Comparison of ENCODE assay signal across 1 cellular context in the genomic region with DNA sequence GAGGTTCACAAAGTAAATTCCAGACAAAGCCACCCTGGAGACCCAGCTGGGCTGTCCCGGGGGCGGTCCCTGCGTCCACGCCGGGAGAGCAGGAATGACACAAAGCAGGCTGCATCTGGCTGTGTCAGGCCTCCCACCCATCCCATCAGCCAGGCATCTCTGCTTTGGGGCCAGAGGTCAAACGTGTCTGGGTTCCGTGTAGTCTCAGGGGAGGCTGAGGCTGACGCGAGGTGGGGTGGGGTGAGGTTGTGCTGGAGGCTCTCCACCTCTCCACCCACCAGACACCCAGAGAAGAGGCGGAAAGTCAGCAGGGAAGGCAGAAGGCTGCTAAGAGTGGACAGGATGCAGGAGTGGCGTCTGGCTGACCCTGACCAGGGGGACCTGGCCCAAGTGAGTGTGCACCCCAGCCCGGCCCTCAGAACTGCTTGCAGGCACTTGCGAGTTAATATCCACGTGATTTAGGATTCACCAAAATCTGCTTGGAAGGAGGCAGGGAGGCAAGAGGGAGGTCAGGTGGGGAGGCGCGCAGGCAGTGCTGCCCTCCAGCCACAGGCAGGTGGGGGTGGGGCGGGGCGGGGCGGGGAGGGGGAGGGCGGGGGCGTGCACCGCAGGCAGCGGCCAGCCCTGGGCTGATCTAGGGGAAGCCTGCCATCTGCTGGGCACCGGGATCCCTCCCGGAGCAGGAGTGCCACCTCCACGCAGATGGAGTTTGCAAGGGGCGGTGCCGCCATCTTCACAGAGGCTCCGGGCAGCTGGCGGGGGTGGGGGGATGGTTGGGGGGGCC.
TF ChIP-seq lines count a peak whose summit lies in the region.

No MANE protein-coding gene starts in this region.

TF ChIP-seq in HepG2, 621 proteins besides CTCF, POLR2A, EP300 and RAD21 (continued from another document and continues in another):
- TF ChIP-seq, protein P1, sequence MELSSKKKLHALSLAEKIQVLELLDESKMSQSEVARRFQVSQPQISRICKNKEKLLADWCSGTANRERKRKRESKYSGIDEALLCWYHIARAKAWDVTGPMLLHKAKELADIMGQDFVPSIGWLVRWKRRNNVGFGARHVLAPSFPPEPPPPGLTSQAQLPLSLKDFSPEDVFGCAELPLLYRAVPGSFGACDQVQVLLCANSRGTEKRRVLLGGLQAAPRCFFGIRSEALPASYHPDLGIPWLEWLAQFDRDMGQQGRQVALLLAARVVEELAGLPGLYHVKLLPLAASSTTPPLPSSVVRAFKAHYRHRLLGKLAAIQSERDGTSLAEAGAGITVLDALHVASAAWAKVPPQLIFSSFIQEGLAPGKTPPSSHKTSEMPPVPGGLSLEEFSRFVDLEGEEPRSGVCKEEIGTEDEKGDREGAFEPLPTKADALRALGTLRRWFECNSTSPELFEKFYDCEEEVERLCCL (CRISPR knock-in tag; IDR thresholded peaks at IDR 0.05; ENCODE audit: borderline replicate concordance): no peak
- no peak for TF ChIP-seq CREB3 (CRISPR knock-in tag; IDR thresholded peaks at IDR 0.05)
- no peak for TF ChIP-seq ZNF766 (CRISPR knock-in tag; IDR thresholded peaks at IDR 0.05; ENCODE audit: borderline replicate concordance)
- no peak for TF ChIP-seq CENPT (CRISPR knock-in tag; IDR thresholded peaks at IDR 0.05; ENCODE audit: low read depth)
- no peak for TF ChIP-seq JARID2 (CRISPR knock-in tag; IDR thresholded peaks at IDR 0.05; ENCODE audit: insufficient replicate concordance)
- no peak for TF ChIP-seq ARNT (IDR thresholded peaks at IDR 0.05)
- TF ChIP-seq, protein P2, sequence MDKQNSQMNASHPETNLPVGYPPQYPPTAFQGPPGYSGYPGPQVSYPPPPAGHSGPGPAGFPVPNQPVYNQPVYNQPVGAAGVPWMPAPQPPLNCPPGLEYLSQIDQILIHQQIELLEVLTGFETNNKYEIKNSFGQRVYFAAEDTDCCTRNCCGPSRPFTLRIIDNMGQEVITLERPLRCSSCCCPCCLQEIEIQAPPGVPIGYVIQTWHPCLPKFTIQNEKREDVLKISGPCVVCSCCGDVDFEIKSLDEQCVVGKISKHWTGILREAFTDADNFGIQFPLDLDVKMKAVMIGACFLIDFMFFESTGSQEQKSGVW (CRISPR knock-in tag; IDR thresholded peaks at IDR 0.05; ENCODE audit: borderline replicate concordance): no peak
- TF ChIP-seq TOE1 (CRISPR knock-in tag; IDR thresholded peaks at IDR 0.05): no peak
- no peak for TF ChIP-seq ZNF317 (CRISPR knock-in tag; IDR thresholded peaks at IDR 0.05)
- peak; percentile 26; the same call in 1 of the 2 replicates for TF ChIP-seq ZSCAN21 (CRISPR knock-in tag; IDR thresholded peaks at IDR 0.05; ENCODE audit: borderline replicate concordance)
- TF ChIP-seq IRF1 (CRISPR knock-in tag; IDR thresholded peaks at IDR 0.05; ENCODE audit: low read depth): no peak
- peak; percentile 7; the same call in 1 of the 2 replicates for TF ChIP-seq ZFP1 (CRISPR knock-in tag; IDR thresholded peaks at IDR 0.05)
- TF ChIP-seq, protein P3, sequence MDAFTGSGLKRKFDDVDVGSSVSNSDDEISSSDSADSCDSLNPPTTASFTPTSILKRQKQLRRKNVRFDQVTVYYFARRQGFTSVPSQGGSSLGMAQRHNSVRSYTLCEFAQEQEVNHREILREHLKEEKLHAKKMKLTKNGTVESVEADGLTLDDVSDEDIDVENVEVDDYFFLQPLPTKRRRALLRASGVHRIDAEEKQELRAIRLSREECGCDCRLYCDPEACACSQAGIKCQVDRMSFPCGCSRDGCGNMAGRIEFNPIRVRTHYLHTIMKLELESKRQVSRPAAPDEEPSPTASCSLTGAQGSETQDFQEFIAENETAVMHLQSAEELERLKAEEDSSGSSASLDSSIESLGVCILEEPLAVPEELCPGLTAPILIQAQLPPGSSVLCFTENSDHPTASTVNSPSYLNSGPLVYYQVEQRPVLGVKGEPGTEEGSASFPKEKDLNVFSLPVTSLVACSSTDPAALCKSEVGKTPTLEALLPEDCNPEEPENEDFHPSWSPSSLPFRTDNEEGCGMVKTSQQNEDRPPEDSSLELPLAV (CRISPR knock-in tag; conservative IDR thresholded peaks at IDR 0.05; ENCODE audit: low read depth): no peak
- TF ChIP-seq TCF7 (IDR thresholded peaks at IDR 0.05; ENCODE audit: low read depth): no peak
- TF ChIP-seq, protein P4, sequence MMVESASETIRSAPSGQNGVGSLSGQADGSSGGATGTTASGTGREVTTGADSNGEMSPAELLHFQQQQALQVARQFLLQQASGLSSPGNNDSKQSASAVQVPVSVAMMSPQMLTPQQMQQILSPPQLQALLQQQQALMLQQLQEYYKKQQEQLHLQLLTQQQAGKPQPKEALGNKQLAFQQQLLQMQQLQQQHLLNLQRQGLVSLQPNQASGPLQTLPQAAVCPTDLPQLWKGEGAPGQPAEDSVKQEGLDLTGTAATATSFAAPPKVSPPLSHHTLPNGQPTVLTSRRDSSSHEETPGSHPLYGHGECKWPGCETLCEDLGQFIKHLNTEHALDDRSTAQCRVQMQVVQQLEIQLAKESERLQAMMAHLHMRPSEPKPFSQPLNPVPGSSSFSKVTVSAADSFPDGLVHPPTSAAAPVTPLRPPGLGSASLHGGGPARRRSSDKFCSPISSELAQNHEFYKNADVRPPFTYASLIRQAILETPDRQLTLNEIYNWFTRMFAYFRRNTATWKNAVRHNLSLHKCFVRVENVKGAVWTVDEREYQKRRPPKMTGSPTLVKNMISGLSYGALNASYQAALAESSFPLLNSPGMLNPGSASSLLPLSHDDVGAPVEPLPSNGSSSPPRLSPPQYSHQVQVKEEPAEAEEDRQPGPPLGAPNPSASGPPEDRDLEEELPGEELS (CRISPR knock-in tag; IDR thresholded peaks at IDR 0.05): no peak
- no peak for TF ChIP-seq SNAI1 (CRISPR knock-in tag; IDR thresholded peaks at IDR 0.05; ENCODE audit: borderline replicate concordance)
- no peak for TF ChIP-seq SSRP1 (CRISPR knock-in tag; IDR thresholded peaks at IDR 0.05)
- TF ChIP-seq HNRNPH1 (optimal IDR thresholded peaks at IDR 0.05; ENCODE audit: low read depth, low read length): peak; percentile 29
- no peak for TF ChIP-seq ZNF24 (IDR thresholded peaks at IDR 0.05)
- no peak for TF ChIP-seq ZNF180 (CRISPR knock-in tag; IDR thresholded peaks at IDR 0.05; ENCODE audit: borderline replicate concordance, low read depth)
- TF ChIP-seq ZNF430 (CRISPR knock-in tag; IDR thresholded peaks at IDR 0.05): no peak
- no peak for TF ChIP-seq SRSF1 (optimal IDR thresholded peaks at IDR 0.05; ENCODE audit: low read depth, low read length)
- no peak for TF ChIP-seq AHR (CRISPR knock-in tag; IDR thresholded peaks at IDR 0.05)
- TF ChIP-seq ZBTB1 (CRISPR knock-in tag; IDR thresholded peaks at IDR 0.05; ENCODE audit: borderline replicate concordance): no peak
- no peak for TF ChIP-seq UBTF (CRISPR knock-in tag; IDR thresholded peaks at IDR 0.05)
- no peak for TF ChIP-seq ZNF598 (CRISPR knock-in tag; IDR thresholded peaks at IDR 0.05; ENCODE audit: borderline replicate concordance)
- TF ChIP-seq ZNF292 (CRISPR knock-in tag; IDR thresholded peaks at IDR 0.05; ENCODE audit: borderline replicate concordance, low read depth): no peak
- TF ChIP-seq ZNF761 (CRISPR knock-in tag; conservative IDR thresholded peaks at IDR 0.05): no peak
- TF ChIP-seq MZF1 (CRISPR knock-in tag; IDR thresholded peaks at IDR 0.05; ENCODE audit: borderline replicate concordance): no peak
- peak; percentile 68; the same call in 1 of the 2 replicates for TF ChIP-seq ZNF749 (CRISPR knock-in tag; IDR thresholded peaks at IDR 0.05; ENCODE audit: borderline replicate concordance)
- TF ChIP-seq DMAP1 (CRISPR knock-in tag; IDR thresholded peaks at IDR 0.05): no peak
- no peak for TF ChIP-seq IKZF4 (CRISPR knock-in tag; IDR thresholded peaks at IDR 0.05; ENCODE audit: borderline replicate concordance, low read depth, not compliant biosample characterization)
- TF ChIP-seq LCORL (IDR thresholded peaks at IDR 0.05): no peak
- TF ChIP-seq LCORL (CRISPR knock-in tag; IDR thresholded peaks at IDR 0.05): no peak
- TF ChIP-seq, protein P5, sequence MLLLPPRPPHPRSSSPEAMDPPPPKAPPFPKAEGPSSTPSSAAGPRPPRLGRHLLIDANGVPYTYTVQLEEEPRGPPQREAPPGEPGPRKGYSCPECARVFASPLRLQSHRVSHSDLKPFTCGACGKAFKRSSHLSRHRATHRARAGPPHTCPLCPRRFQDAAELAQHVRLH (CRISPR knock-in tag; IDR thresholded peaks at IDR 0.05; ENCODE audit: borderline replicate concordance, low read depth): no peak; the same call in 1 of the 2 replicates
- TF ChIP-seq, protein P6, sequence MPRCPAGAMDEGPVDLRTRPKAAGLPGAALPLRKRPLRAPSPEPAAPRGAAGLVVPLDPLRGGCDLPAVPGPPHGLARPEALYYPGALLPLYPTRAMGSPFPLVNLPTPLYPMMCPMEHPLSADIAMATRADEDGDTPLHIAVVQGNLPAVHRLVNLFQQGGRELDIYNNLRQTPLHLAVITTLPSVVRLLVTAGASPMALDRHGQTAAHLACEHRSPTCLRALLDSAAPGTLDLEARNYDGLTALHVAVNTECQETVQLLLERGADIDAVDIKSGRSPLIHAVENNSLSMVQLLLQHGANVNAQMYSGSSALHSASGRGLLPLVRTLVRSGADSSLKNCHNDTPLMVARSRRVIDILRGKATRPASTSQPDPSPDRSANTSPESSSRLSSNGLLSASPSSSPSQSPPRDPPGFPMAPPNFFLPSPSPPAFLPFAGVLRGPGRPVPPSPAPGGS (CRISPR knock-in tag; IDR thresholded peaks at IDR 0.05): 0 out of 2 replicates have a peak, but pooled peaks have one; percentile 3
- no peak for TF ChIP-seq ZNF605 (CRISPR knock-in tag; IDR thresholded peaks at IDR 0.05)
- TF ChIP-seq, protein P7, sequence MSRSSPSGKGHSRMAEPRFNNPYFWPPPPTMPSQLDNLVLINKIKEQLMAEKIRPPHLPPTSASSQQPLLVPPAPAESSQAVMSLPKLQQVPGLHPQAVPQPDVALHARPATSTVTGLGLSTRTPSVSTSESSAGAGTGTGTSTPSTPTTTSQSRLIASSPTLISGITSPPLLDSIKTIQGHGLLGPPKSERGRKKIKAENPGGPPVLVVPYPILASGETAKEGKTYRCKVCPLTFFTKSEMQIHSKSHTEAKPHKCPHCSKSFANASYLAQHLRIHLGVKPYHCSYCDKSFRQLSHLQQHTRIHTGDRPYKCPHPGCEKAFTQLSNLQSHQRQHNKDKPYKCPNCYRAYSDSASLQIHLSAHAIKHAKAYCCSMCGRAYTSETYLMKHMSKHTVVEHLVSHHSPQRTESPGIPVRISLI (CRISPR knock-in tag; IDR thresholded peaks at IDR 0.05; ENCODE audit: borderline replicate concordance): no peak
- TF ChIP-seq NFIB (CRISPR knock-in tag; IDR thresholded peaks at IDR 0.05; ENCODE audit: borderline replicate concordance): no peak
- TF ChIP-seq ZNF251 (CRISPR knock-in tag; IDR thresholded peaks at IDR 0.05): no peak
- no peak for TF ChIP-seq ZNF792 (CRISPR knock-in tag; IDR thresholded peaks at IDR 0.05)
- TF ChIP-seq, protein P8, sequence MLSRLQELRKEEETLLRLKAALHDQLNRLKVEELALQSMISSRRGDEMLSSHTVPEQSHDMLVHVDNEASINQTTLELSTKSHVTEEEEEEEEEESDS (CRISPR knock-in tag; IDR thresholded peaks at IDR 0.05; ENCODE audit: borderline replicate concordance): no peak
- TF ChIP-seq KAT7 (CRISPR knock-in tag; IDR thresholded peaks at IDR 0.05; ENCODE audit: borderline replicate concordance): no peak
- TF ChIP-seq SP2 (CRISPR knock-in tag; IDR thresholded peaks at IDR 0.05): no peak
- TF ChIP-seq NAIF1 (CRISPR knock-in tag; IDR thresholded peaks at IDR 0.05; ENCODE audit: borderline replicate concordance): no peak
- no peak for TF ChIP-seq DNMT1 (CRISPR knock-in tag; IDR thresholded peaks at IDR 0.05)
- TF ChIP-seq ETV5 (CRISPR knock-in tag; IDR thresholded peaks at IDR 0.05; ENCODE audit: borderline replicate concordance): no peak
- 0 out of 2 replicates have a peak, but pooled peaks have one; percentile 10 for TF ChIP-seq MATR3 (CRISPR knock-in tag; IDR thresholded peaks at IDR 0.05)
- TF ChIP-seq YEATS2 (CRISPR knock-in tag; IDR thresholded peaks at IDR 0.05; ENCODE audit: borderline replicate concordance): no peak
- TF ChIP-seq, protein P9, sequence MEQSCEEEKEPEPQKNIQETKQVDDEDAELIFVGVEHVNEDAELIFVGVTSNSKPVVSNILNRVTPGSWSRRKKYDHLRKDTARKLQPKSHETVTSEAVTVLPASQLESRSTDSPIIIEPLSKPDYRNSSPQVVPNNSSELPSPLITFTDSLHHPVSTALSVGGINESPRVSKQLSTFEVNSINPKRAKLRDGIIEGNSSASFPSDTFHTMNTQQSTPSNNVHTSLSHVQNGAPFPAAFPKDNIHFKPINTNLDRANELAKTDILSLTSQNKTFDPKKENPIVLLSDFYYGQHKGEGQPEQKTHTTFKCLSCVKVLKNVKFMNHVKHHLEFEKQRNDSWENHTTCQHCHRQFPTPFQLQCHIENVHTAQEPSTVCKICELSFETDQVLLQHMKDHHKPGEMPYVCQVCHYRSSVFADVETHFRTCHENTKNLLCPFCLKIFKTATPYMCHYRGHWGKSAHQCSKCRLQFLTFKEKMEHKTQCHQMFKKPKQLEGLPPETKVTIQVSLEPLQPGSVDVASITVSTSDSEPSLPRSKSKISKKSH (CRISPR knock-in tag; IDR thresholded peaks at IDR 0.05; ENCODE audit: borderline replicate concordance): peak; percentile 76; the same call in 1 of the 2 replicates
- no peak for TF ChIP-seq PRPF4 (IDR thresholded peaks at IDR 0.05; ENCODE audit: low read depth, low read length, poor library complexity, severe bottlenecking)
- TF ChIP-seq ZNF350 (CRISPR knock-in tag; IDR thresholded peaks at IDR 0.05; ENCODE audit: borderline replicate concordance, low read depth): no peak; the same call in 1 of the 2 replicates
